2 cellular contexts compared by ENCODE assay signal in the genomic region with DNA sequence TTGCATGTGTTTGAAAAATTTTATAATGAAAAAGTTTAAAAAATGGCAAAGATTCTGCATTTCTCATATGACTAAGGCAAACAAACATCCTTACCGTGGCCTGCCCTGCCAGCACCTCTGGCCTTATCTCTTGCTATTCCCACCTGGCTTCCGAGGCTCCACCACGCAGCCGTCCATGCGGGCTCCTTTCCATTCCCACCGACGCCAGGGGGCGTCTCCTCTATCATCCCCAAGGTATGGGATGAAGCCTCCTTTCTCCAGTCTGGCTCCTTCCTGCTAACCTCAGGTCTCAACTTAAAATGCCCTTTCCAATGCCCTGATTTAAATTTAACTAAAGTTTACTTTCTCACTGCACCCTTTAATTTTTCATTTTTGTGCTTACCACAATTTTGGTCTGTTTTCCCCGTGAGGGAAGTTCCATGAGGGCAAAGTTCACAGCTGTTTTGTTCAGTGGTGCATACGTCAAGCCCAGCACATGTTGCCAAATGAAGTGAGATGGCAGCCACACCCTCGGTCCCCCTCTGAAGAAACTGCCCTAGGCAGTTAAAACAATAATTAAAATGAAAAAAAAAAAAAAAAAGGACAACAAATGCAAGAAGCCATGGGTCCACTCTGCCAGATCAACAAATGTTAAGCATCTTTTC.
TF ChIP-seq lines count a peak whose summit lies in the region.

No MANE protein-coding gene starts in this region.

TF ChIP-seq in GM23338, 12 proteins besides CTCF, POLR2A, EP300 and RAD21:
- TF ChIP-seq, protein P1, sequence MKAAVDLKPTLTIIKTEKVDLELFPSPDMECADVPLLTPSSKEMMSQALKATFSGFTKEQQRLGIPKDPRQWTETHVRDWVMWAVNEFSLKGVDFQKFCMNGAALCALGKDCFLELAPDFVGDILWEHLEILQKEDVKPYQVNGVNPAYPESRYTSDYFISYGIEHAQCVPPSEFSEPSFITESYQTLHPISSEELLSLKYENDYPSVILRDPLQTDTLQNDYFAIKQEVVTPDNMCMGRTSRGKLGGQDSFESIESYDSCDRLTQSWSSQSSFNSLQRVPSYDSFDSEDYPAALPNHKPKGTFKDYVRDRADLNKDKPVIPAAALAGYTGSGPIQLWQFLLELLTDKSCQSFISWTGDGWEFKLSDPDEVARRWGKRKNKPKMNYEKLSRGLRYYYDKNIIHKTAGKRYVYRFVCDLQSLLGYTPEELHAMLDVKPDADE (IDR thresholded peaks at IDR 0.05) = no peak
- TF ChIP-seq, protein P2, sequence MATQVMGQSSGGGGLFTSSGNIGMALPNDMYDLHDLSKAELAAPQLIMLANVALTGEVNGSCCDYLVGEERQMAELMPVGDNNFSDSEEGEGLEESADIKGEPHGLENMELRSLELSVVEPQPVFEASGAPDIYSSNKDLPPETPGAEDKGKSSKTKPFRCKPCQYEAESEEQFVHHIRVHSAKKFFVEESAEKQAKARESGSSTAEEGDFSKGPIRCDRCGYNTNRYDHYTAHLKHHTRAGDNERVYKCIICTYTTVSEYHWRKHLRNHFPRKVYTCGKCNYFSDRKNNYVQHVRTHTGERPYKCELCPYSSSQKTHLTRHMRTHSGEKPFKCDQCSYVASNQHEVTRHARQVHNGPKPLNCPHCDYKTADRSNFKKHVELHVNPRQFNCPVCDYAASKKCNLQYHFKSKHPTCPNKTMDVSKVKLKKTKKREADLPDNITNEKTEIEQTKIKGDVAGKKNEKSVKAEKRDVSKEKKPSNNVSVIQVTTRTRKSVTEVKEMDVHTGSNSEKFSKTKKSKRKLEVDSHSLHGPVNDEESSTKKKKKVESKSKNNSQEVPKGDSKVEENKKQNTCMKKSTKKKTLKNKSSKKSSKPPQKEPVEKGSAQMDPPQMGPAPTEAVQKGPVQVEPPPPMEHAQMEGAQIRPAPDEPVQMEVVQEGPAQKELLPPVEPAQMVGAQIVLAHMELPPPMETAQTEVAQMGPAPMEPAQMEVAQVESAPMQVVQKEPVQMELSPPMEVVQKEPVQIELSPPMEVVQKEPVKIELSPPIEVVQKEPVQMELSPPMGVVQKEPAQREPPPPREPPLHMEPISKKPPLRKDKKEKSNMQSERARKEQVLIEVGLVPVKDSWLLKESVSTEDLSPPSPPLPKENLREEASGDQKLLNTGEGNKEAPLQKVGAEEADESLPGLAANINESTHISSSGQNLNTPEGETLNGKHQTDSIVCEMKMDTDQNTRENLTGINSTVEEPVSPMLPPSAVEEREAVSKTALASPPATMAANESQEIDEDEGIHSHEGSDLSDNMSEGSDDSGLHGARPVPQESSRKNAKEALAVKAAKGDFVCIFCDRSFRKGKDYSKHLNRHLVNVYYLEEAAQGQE (IDR thresholded peaks at IDR 0.05; ENCODE audit: unreplicated experiment) = no peak
- TF ChIP-seq, protein P3, sequence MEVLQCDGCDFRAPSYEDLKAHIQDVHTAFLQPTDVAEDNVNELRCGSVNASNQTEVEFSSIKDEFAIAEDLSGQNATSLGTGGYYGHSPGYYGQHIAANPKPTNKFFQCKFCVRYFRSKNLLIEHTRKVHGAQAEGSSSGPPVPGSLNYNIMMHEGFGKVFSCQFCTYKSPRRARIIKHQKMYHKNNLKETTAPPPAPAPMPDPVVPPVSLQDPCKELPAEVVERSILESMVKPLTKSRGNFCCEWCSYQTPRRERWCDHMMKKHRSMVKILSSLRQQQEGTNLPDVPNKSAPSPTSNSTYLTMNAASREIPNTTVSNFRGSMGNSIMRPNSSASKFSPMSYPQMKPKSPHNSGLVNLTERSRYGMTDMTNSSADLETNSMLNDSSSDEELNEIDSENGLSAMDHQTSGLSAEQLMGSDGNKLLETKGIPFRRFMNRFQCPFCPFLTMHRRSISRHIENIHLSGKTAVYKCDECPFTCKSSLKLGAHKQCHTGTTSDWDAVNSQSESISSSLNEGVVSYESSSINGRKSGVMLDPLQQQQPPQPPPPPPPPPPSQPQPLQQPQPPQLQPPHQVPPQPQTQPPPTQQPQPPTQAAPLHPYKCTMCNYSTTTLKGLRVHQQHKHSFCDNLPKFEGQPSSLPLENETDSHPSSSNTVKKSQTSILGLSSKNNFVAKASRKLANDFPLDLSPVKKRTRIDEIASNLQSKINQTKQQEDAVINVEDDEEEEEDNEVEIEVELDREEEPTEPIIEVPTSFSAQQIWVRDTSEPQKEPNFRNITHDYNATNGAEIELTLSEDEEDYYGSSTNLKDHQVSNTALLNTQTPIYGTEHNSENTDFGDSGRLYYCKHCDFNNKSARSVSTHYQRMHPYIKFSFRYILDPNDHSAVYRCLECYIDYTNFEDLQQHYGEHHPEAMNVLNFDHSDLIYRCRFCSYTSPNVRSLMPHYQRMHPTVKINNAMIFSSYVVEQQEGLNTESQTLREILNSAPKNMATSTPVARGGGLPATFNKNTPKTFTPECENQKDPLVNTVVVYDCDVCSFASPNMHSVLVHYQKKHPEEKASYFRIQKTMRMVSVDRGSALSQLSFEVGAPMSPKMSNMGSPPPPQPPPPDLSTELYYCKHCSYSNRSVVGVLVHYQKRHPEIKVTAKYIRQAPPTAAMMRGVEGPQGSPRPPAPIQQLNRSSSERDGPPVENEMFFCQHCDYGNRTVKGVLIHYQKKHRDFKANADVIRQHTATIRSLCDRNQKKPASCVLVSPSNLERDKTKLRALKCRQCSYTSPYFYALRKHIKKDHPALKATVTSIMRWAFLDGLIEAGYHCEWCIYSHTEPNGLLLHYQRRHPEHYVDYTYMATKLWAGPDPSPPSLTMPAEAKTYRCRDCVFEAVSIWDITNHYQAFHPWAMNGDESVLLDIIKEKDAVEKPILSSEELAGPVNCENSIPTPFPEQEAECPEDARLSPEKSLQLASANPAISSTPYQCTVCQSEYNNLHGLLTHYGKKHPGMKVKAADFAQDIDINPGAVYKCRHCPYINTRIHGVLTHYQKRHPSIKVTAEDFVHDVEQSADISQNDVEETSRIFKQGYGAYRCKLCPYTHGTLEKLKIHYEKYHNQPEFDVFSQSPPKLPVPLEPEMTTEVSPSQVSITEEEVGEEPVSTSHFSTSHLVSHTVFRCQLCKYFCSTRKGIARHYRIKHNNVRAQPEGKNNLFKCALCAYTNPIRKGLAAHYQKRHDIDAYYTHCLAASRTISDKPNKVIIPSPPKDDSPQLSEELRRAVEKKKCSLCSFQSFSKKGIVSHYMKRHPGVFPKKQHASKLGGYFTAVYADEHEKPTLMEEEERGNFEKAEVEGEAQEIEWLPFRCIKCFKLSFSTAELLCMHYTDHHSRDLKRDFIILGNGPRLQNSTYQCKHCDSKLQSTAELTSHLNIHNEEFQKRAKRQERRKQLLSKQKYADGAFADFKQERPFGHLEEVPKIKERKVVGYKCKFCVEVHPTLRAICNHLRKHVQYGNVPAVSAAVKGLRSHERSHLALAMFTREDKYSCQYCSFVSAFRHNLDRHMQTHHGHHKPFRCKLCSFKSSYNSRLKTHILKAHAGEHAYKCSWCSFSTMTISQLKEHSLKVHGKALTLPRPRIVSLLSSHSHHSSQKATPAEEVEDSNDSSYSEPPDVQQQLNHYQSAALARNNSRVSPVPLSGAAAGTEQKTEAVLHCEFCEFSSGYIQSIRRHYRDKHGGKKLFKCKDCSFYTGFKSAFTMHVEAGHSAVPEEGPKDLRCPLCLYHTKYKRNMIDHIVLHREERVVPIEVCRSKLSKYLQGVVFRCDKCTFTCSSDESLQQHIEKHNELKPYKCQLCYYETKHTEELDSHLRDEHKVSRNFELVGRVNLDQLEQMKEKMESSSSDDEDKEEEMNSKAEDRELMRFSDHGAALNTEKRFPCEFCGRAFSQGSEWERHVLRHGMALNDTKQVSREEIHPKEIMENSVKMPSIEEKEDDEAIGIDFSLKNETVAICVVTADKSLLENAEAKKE (CRISPR knock-in tag; IDR thresholded peaks at IDR 0.05) = no peak
- TF ChIP-seq POLR2AphosphoS5 (IDR thresholded peaks at IDR 0.05; ENCODE audit: low read depth) (no peak), ZNF331 (CRISPR knock-in tag; IDR thresholded peaks at IDR 0.05; ENCODE audit: low read depth) (no peak)
TF ChIP-seq in GM23338: peak in this region for 0.

TF ChIP-seq in H1, 55 proteins besides CTCF, POLR2A, EP300 and RAD21:
- TF ChIP-seq, protein P4, sequence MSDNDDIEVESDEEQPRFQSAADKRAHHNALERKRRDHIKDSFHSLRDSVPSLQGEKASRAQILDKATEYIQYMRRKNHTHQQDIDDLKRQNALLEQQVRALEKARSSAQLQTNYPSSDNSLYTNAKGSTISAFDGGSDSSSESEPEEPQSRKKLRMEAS (IDR thresholded peaks at IDR 0.05) = peak; percentile 87
- TF ChIP-seq, protein P5, sequence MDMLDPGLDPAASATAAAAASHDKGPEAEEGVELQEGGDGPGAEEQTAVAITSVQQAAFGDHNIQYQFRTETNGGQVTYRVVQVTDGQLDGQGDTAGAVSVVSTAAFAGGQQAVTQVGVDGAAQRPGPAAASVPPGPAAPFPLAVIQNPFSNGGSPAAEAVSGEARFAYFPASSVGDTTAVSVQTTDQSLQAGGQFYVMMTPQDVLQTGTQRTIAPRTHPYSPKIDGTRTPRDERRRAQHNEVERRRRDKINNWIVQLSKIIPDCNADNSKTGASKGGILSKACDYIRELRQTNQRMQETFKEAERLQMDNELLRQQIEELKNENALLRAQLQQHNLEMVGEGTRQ (IDR thresholded peaks at IDR 0.05; ENCODE audit: low read length) = no peak
- TF ChIP-seq YY1 (IDR thresholded peaks at IDR 0.05; ENCODE audit: low read depth, low read length) (no peak), SAP30 (IDR thresholded peaks at IDR 0.05; ENCODE audit: insufficient read depth, insufficient replicate concordance, low read length) (no peak), POLR2AphosphoS5 (IDR thresholded peaks at IDR 0.05; ENCODE audit: low read depth, low read length) (no peak), SUZ12 (IDR thresholded peaks at IDR 0.05; ENCODE audit: low read length) (no peak), TEAD4 (IDR thresholded peaks at IDR 0.05; ENCODE audit: low read depth, low read length) (no peak), BRCA1 (IDR thresholded peaks at IDR 0.05; ENCODE audit: low read depth, low read length) (no peak), KDM5A (IDR thresholded peaks at IDR 0.05; ENCODE audit: low read length) (no peak), MAFK (IDR thresholded peaks at IDR 0.05; ENCODE audit: low read depth, low read length) (no peak), TBP (IDR thresholded peaks at IDR 0.05; ENCODE audit: low read depth, low read length) (no peak)
- TF ChIP-seq, protein P6, sequence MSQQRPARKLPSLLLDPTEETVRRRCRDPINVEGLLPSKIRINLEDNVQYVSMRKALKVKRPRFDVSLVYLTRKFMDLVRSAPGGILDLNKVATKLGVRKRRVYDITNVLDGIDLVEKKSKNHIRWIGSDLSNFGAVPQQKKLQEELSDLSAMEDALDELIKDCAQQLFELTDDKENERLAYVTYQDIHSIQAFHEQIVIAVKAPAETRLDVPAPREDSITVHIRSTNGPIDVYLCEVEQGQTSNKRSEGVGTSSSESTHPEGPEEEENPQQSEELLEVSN (IDR thresholded peaks at IDR 0.05) = peak; percentile 83
